ENCODE assay signal across 12 cellular contexts in genomic region chr6:87825865-87826264, GRCh38.
DNase-seq lines count a peak whose midpoint lies in the region; ATAC-seq, FAIRE-seq and TF ChIP-seq lines count a peak whose summit lies in the region.
"Had no signal": no experiment of that assay in that cellular context is flagged by ENCODE, and none has a peak within 500 bp of the region (broad histone marks: within the 10 kb centered on the region; RNA-seq: fewer than 3 reads in every experiment).

No MANE protein-coding gene starts in this region.

- no peak overlapping the region for H3K18ac ChIP-seq in H9 (ENCODE audit: insufficient read length, low read depth, low read length)

- H3K4ac ChIP-seq in H9 (ENCODE audit: low read depth, low read length), result no peak overlapping the region

- no peak overlapping the region for H2BK20ac ChIP-seq in H9 (ENCODE audit: low read depth, low read length, poor library complexity, severe bottlenecking)

- intact Hi-C loops in mucosa of descending colon (cut with DNase I, micrococcal nuclease), result no loop called here
- intact Hi-C loops in stomach (cut with DNase I; ENCODE audit: low total_unique reads), result no loop called here

- no peaks in the 10 kb centered on the region for H3K36me3 ChIP-seq in mucosa of descending colon (ENCODE audit: low read depth)
- no peaks in the 10 kb centered on the region for H3K36me3 ChIP-seq in stomach

- no peaks in the 10 kb centered on the region for H4K20me1 ChIP-seq in H9 (ENCODE audit: control insufficient read depth, insufficient read depth, insufficient read length)

- H3K36me3 Mint-ChIP-seq in T-helper 17 cell (ENCODE audit: low read depth) (peaks cover 4% of the 10 kb centered on the region), H9 (ENCODE audit: insufficient read depth in 1 of 3, low read depth in 3 of 3) (no peaks in the 10 kb centered on the region)

- no peak overlapping the region for H4K5ac ChIP-seq in H9 (ENCODE audit: insufficient read length, low read depth, low read length)

- no peak overlapping the region for H4K91ac ChIP-seq in H9 (ENCODE audit: insufficient read length, low read depth, low read length)

- H2BK120ac ChIP-seq in H9 (ENCODE audit: low read depth, low read length, poor library complexity, severe bottlenecking), result no peak overlapping the region

- H3K56ac ChIP-seq in H9 (ENCODE audit: insufficient read length, low read depth, low read length), result no peak overlapping the region

- H3K27ac ChIP-seq in H9 (ENCODE audit: insufficient read length, low read depth, low read length) (no peak overlapping the region), stomach (no peak overlapping the region)
- H3K27ac ChIP-seq: RWPE1 had no signal

- no peaks in the 10 kb centered on the region for H3K9me3 Mint-ChIP-seq in H9
- H3K9me3 Mint-ChIP-seq: neural crest cell had no signal

- ATAC-seq in HG02759 (IDR thresholded peaks at IDR 0.05; ENCODE audit: unreplicated experiment), result peak; percentile 60
- peak; percentile 90 for ATAC-seq in T-helper 17 cell
- peak; percentile 51 for ATAC-seq in mucosa of descending colon

- H3K4me1 Mint-ChIP-seq in T-helper 17 cell, result peaks cover 22% of the 10 kb centered on the region
- no peaks in the 10 kb centered on the region for H3K4me1 Mint-ChIP-seq in H9
- H3K4me1 Mint-ChIP-seq: neural crest cell had no signal

- H3K79me1 ChIP-seq in H9 (ENCODE audit: insufficient read depth, low read depth, low read length, poor library complexity, severe bottlenecking), result no peaks in the 10 kb centered on the region

- no peak for TF ChIP-seq CTCF in mucosa of descending colon (IDR thresholded peaks at IDR 0.05)
- TF ChIP-seq CTCF in H9 (conservative IDR thresholded peaks at IDR 0.05), result no peak
- TF ChIP-seq CTCF in stomach (IDR thresholded peaks at IDR 0.05), result no peak

- H3K27me3 ChIP-seq in H9 (ENCODE audit: insufficient read depth, low read length) (no peaks in the 10 kb centered on the region), stomach (no peaks in the 10 kb centered on the region)

- H3K9ac ChIP-seq in H9 (ENCODE audit: extremely low read depth, insufficient read length, low read length), result no peak overlapping the region

- no peak for DNase-seq in GM12892 (ENCODE audit: insufficient read length)
- no peak for DNase-seq in T-helper 17 cell
- no peak for DNase-seq in mucosa of descending colon
- DNase-seq in midbrain (lab: John Stamatoyannopoulos, UW), result no peak
- no peak for DNase-seq in H9
- DNase-seq in stomach, result no peak
- DNase-seq in occipital lobe (lab: John Stamatoyannopoulos, UW), result no peak
- DNase-seq: activated T-cell treated with anti-CD3 and anti-CD28 coated beads, Interleukin-2, amount 50 U/mL, for 1 hour; Kasumi-1 had no signal

- no peak overlapping the region for H2AFZ ChIP-seq in H9 (ENCODE audit: low read length)

- no peaks in the 10 kb centered on the region for H3K23me2 ChIP-seq in H9 (ENCODE audit: insufficient read length, low read depth, low read length, poor library complexity, severe bottlenecking)

- H3K27ac Mint-ChIP-seq in T-helper 17 cell (peak overlapping the region; percentile 96), H9 (no peak overlapping the region)

- no peak overlapping the region for H2BK15ac ChIP-seq in H9 (ENCODE audit: low read depth, low read length)

- H2BK5ac ChIP-seq in H9 (ENCODE audit: insufficient read length, low read length), result no peak overlapping the region

- H3K4me3 Mint-ChIP-seq in T-helper 17 cell (peak overlapping the region; percentile 67), H9 (no peak overlapping the region)
- H3K4me3 Mint-ChIP-seq: neural crest cell had no signal

- no peak overlapping the region for H2BK12ac ChIP-seq in H9 (ENCODE audit: insufficient read length, low read depth, low read length)

- H4K8ac ChIP-seq in H9 (replicated peaks; ENCODE audit: insufficient read length, low read depth, low read length), result no peak overlapping the region

- no peak overlapping the region for H2AK5ac ChIP-seq in H9 (ENCODE audit: insufficient read length, low read length)

- no CpG with 5 or more reads among the region's 2 CpGs for WGBS in H9 (ENCODE audit: extremely low coverage, insufficient read length, low lambda C conversion rate)
- 30 to 54% (median 48%) methylated on average over 2 of the region's 2 CpGs for WGBS in stomach, 5 donors

- no peak overlapping the region for H3T11ph ChIP-seq in H9 (ENCODE audit: low read length)

- no peak overlapping the region for H3K4me3 ChIP-seq in mucosa of descending colon
- H3K4me3 ChIP-seq in stomach, result no peak overlapping the region

- no peak for TF ChIP-seq EP300 in stomach (IDR thresholded peaks at IDR 0.05)

- TF ChIP-seq POLR2A in GM12892 (IDR thresholded peaks at IDR 0.05; ENCODE audit: low read depth, low read length) (no peak), stomach (IDR thresholded peaks at IDR 0.05) (no peak)

- no peaks in the 10 kb centered on the region for H3K79me2 ChIP-seq in H9 (ENCODE audit: insufficient read depth, low read length)

- H3K27me3 Mint-ChIP-seq in T-helper 17 cell (no peaks in the 10 kb centered on the region), H9 (ENCODE audit: low read depth) (peaks cover 2% of the 10 kb centered on the region)

- H3K9me3 ChIP-seq in T-helper 17 cell (ENCODE audit: control insufficient read depth, low read length, poor library complexity, severe bottlenecking) (no peaks in the 10 kb centered on the region), mucosa of descending colon (no peaks in the 10 kb centered on the region), H9 (ENCODE audit: control insufficient read depth, low read depth, low read length) (no peaks in the 10 kb centered on the region), stomach (no peaks in the 10 kb centered on the region)

- H3K4me2 ChIP-seq in H9 (ENCODE audit: insufficient read depth, insufficient read length, low read length), result no peak overlapping the region

- H3K14ac ChIP-seq in H9 (ENCODE audit: insufficient read depth, low read length), result no peak overlapping the region

- peak; percentile 81 for FAIRE-seq in GM12892 (lab: Jason Lieb, UNC)

- H3K23ac ChIP-seq in H9 (ENCODE audit: insufficient read length, low read depth, low read length), result no peak overlapping the region

- H3K4me1 ChIP-seq in mucosa of descending colon (ENCODE audit: low read depth) (peaks cover 6% of the 10 kb centered on the region), H9 (ENCODE audit: insufficient read depth, low read length) (no peaks in the 10 kb centered on the region), stomach (no peaks in the 10 kb centered on the region)
